ENCODE assay signal across 35 cellular contexts in the genomic region with DNA sequence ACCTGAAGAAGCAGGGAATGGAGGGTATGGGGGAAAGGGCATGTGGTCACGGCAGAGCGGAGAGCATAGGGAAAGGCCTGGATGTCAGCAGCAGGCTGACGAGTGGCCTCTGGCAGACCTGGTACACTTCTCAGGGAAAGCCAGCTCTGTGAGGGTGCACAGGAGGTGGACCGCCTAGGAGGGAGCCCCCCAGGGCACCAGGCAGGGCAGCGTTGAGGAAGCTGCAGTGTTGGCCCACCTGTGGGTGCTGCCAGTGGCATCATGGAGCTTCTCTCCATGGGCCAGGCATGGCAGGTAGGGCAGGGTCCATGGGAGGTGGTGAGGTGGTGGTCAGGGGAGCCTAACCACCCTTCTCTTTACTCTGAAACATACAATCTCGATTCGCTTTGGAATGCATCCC.
"Had no signal": no experiment of that assay in that cellular context is flagged by ENCODE, and none has a peak within 500 bp of the region (broad histone marks: within the 10 kb centered on the region; RNA-seq: fewer than 3 reads in every experiment).

No MANE protein-coding gene starts in this region.

- DNase-seq: activated B cell treated with CpG ODN at 0.5 μM for 24 hours; activated CD4-positive, alpha-beta memory T cell treated with anti-CD3 and anti-CD28 coated beads for 36 hours; activated CD4-positive, alpha-beta T cell treated with anti-CD3 and anti-CD28 coated beads for 4 hours; activated CD4-positive, alpha-beta T cell treated with anti-CD3 and anti-CD28 coated beads, Interleukin-2, amount 50 U/mL, for 1 hour; activated CD4-positive, CD25-positive, alpha-beta regulatory T cell treated with anti-CD3 and anti-CD28 coated beads, Interleukin-2, amount 50 U/mL, for 72 hours; activated CD8-positive, alpha-beta memory T cell treated with anti-CD3 and anti-CD28 coated beads, Interleukin-2, amount 50 U/mL, for 4 hours; activated gamma-delta T cell treated with Interleukin-2 at 50 U/mL for 16 hours; activated naive CD4-positive, alpha-beta T cell treated with anti-CD3 and anti-CD28 coated beads for 36 hours; activated naive CD8-positive, alpha-beta T cell treated with anti-CD3 and anti-CD28 coated beads, Interleukin-2, amount 50 U/mL, for 24 hours; activated T-cell treated with anti-CD3 and anti-CD28 coated beads for 4 hours; activated T-cell treated with anti-CD3 and anti-CD28 coated beads, Interleukin-2, amount 50 U/mL, for 4 hours; anterior cingulate cortex; caudate nucleus; Kasumi-1; KBM-7; MG63; NCI-H1048; NCI-H1105 treated with DMSO at 0.1 percent for 48 hours; NCI-H1436; NCI-H1694; NCI-H1930; NCI-H2081 treated with DMSO at 0.1 percent for 48 hours; NCI-H345; NCI-H524 treated with DMSO at 0.1 percent for 48 hours; PC-3; Peyer's patch; RPMI8226; SHP77 treated with DMSO at 0.1 percent for 48 hours; SK-N-SH; T-cell; T-helper 2 cell; T-helper 9 cell had no signal

- H3K9me2 ChIP-seq: SK-N-SH had no signal

- H3K9ac ChIP-seq: SK-N-SH had no signal

- H3K9me3 ChIP-seq: MG63, SJSA1, SK-N-SH had no signal

- H3K4me1 ChIP-seq: Peyer's patch, SJSA1 had no signal

- H3K4me2 ChIP-seq: SK-N-SH had no signal

- H3K27me3 ChIP-seq: MG63, Peyer's patch had no signal

- H3K27ac ChIP-seq: Peyer's patch, SJSA1, VCaP had no signal

- FAIRE-seq: bronchial epithelial cell had no signal

- H3K36me3 ChIP-seq: MG63, Peyer's patch, SJSA1 had no signal

- H3K4me3 ChIP-seq: MG63, Peyer's patch, SJSA1 had no signal
